In genomic region chr4:47530801-47531200, GRCh38 we compare ENCODE assay signal across 16 cellular contexts. TPM values are rescaled to one million over a fixed set of nuclear protein-coding genes. Genes with fewer than 3 reads are reported as not detected.
A peak's percentile ranks its signal among the peaks of the same experiment; 100 is the strongest.
DNase-seq lines count a peak whose midpoint lies in the region; ATAC-seq, FAIRE-seq and TF ChIP-seq lines count a peak whose summit lies in the region.
"Had no signal": no experiment of that assay in that cellular context is flagged by ENCODE, and none has a peak within 500 bp of the region (broad histone marks: within the 10 kb centered on the region; RNA-seq: fewer than 3 reads in every experiment).

No MANE protein-coding gene starts in this region.

- CTCF ChIA-PET in AG04450 (lab: Charles Lee) (interaction anchor here (0.7 to 1.0 kb wide), 2 partner anchors 42 to 403 kb away, joined by 3 read pairs; no protein-coding TSS in a partner anchor), GM12878 (lab: Yijun Ruan, JAX) (interaction anchor here (0.8 to 4.0 kb wide), 4 partner anchors 21 to 408 kb away, joined by 4 to 23 read pairs (median 13); no protein-coding TSS in a partner anchor)

- FAIRE-seq in GM12878 (lab: Jason Lieb, UNC): no peak
- FAIRE-seq: HepG2 had no signal

- ATAC-seq in GM12878 (no peak), GM21381 (IDR thresholded peaks at IDR 0.05; ENCODE audit: unreplicated experiment) (no peak), left lung (no peak), GM18868 (IDR thresholded peaks at IDR 0.05; ENCODE audit: unreplicated experiment) (no peak)
- no peak for ATAC-seq in natural killer cell treated with Interleukin-12 subunit alpha and Interleukin-12 subunit beta and Interleukin-15 and Interleukin-18, amount 100 ng/mL, for 72 hours
- ATAC-seq: Right ventricle myocardium inferior had no signal

- no TSS peak for BruUV-seq in GM12878 (replicated peaks; lab: Mats Ljungman, UMichigan)

- H3K4me1 ChIP-seq in HUES48 (ENCODE audit: control insufficient read depth, insufficient read depth, low read length) (peaks cover 14% of the 10 kb centered on the region), GM12878 (ENCODE audit: control insufficient read depth, insufficient read depth, low read length) (peaks cover 13% of the 10 kb centered on the region), left lung (peaks cover 14 to 16% of the 10 kb centered on the region in 2 donors)

- 0 out of 2 replicates have a peak overlapping the region, but pooled peaks have one; percentile 24 for H3K4me2 ChIP-seq in GM12878 (ENCODE audit: control insufficient read depth, insufficient read depth)

- 100% methylated on average over 1 of the region's 1 CpG for WGBS in GM12878 (ENCODE audit: insufficient coverage, insufficient replicate concordance, low lambda C conversion rate, missing lambda C conversion rate)

- no peaks in the 10 kb centered on the region for H3K36me3 ChIP-seq in HUES48 (ENCODE audit: control insufficient read depth, insufficient read depth, low read length)
- peaks cover 2 to 28% of the 10 kb centered on the region in 2 experiments for H3K36me3 ChIP-seq in GM12878 (ENCODE audit: control insufficient read depth in 2 of 2, insufficient read depth in 2 of 2, low read length in 1 of 2)
- peaks cover 0 to 18% of the 10 kb centered on the region in 2 donors for H3K36me3 ChIP-seq in left lung

- peaks cover 60 to 70% of the 10 kb centered on the region in 2 donors for H3K4me1 Mint-ChIP-seq in natural killer cell treated with Interleukin-12 subunit alpha and Interleukin-12 subunit beta and Interleukin-15 and Interleukin-18, amount 100 ng/mL, for 72 hours (ENCODE audit: low read depth in 2 of 2)

- peak overlapping the region; percentile 78 to 88 for H3K27ac Mint-ChIP-seq in natural killer cell treated with Interleukin-12 subunit alpha and Interleukin-12 subunit beta and Interleukin-15 and Interleukin-18, amount 100 ng/mL, for 72 hours

- no peak for TF ChIP-seq RAD21 in GM12878 (IDR thresholded peaks at IDR 0.05; ENCODE audit: insufficient read depth, low read depth, low read length)

- H3K27me3 ChIP-seq in AG04450 (ENCODE audit: control insufficient read depth, insufficient read depth, low read length): no peaks in the 10 kb centered on the region
- no peaks in the 10 kb centered on the region for H3K27me3 ChIP-seq in HUES48 (ENCODE audit: control insufficient read depth, insufficient read depth, low read length)
- H3K27me3 ChIP-seq in GM12878 (replicated peaks in 1 of 2; ENCODE audit: control insufficient read depth in 2 of 2, insufficient read depth in 2 of 2, low read length in 1 of 2): no peaks in the 10 kb centered on the region
- no peaks in the 10 kb centered on the region for H3K27me3 ChIP-seq in left lung
- H3K27me3 ChIP-seq: vagina had no signal

- no peak overlapping the region for H3K9ac ChIP-seq in HUES48 (ENCODE audit: low read depth, low read length)
- no peak overlapping the region for H3K9ac ChIP-seq in GM12878 (ENCODE audit: control insufficient read depth, insufficient read depth, low read length)

- H3K27ac ChIP-seq in AG04450 (ENCODE audit: low read depth, low read length) (peak overlapping the region; percentile 86), HUES48 (ENCODE audit: low read depth, low read length) (peak overlapping the region; percentile 37), GM12878 (ENCODE audit: control insufficient read depth, insufficient read depth) (peak overlapping the region; percentile 43; the same call in 1 of the 2 replicates), left lung (no peak overlapping the region)
- H3K27ac ChIP-seq: vagina, VCaP had no signal

- no peak for TF ChIP-seq POLR2A in GM12878 (IDR thresholded peaks at IDR 0.05; ENCODE audit: low read depth, low read length)

- peak overlapping the region; percentile 79 for H3K4me3 Mint-ChIP-seq in natural killer cell treated with Interleukin-12 subunit alpha and Interleukin-12 subunit beta and Interleukin-15 and Interleukin-18, amount 100 ng/mL, for 72 hours

- H3K79me2 ChIP-seq in GM12878 (ENCODE audit: control insufficient read depth, insufficient read depth, low read length): no peaks in the 10 kb centered on the region; the same call in 1 of the 2 replicates

- in situ Hi-C loops in GM12878 (cut with MboI): no loop called here

- TF ChIP-seq CTCF in AG04450 (IDR thresholded peaks at IDR 0.05; ENCODE audit: low read depth, low read length) (no peak), GM12878 (IDR thresholded peaks at IDR 0.05 in 2 of 3, conservative IDR thresholded peaks at IDR 0.05 in 1 of 3; ENCODE audit: control insufficient read depth in 2 of 3, extremely low read depth in 1 of 3, insufficient read depth in 1 of 3, low read depth in 3 of 3, low read length in 3 of 3) (no peak), left lung (IDR thresholded peaks at IDR 0.05) (no peak)

- H3K9me3 ChIP-seq in AG04450 (ENCODE audit: control insufficient read depth, insufficient read depth, low read length): no peaks in the 10 kb centered on the region
- H3K9me3 ChIP-seq in HUES48 (ENCODE audit: control insufficient read depth, insufficient read depth, low read length): no peaks in the 10 kb centered on the region
- H3K9me3 ChIP-seq in GM12878 (replicated peaks; ENCODE audit: control insufficient read depth, insufficient read depth, low read length): peaks cover 9% of the 10 kb centered on the region
- H3K9me3 ChIP-seq in left lung: peaks cover 0 to 6% of the 10 kb centered on the region in 2 donors
- H3K9me3 ChIP-seq: vagina had no signal

- peaks cover 8% of the 10 kb centered on the region for H3K9me3 Mint-ChIP-seq in natural killer cell treated with Interleukin-12 subunit alpha and Interleukin-12 subunit beta and Interleukin-15 and Interleukin-18, amount 100 ng/mL, for 72 hours

- no peaks in the 10 kb centered on the region for H4K20me1 ChIP-seq in GM12878 (ENCODE audit: control insufficient read depth, insufficient read depth)

- no peak for TF ChIP-seq EP300 in GM12878 (IDR thresholded peaks at IDR 0.05; ENCODE audit: borderline replicate concordance in 1 of 2, control insufficient read depth in 1 of 2, low read depth in 2 of 2, low read length in 2 of 2)

- no peak for DNase-seq in AG04450 (ENCODE audit: low read depth, low spot score)
- DNase-seq in GM12878 (ENCODE audit: low read depth, low spot score): no peak
- DNase-seq in natural killer cell treated with Interleukin-12 subunit alpha and Interleukin-12 subunit beta and Interleukin-15 and Interleukin-18, amount 100 ng/mL, for 72 hours (ENCODE audit: low spot score): no peak
- DNase-seq in left lung: no peak
- no peak for DNase-seq in T1000 (lab: John Stamatoyannopoulos, UW)
- DNase-seq: activated T-cell treated with anti-CD3 and anti-CD28 coated beads, Interleukin-2, amount 50 U/mL, for 1 hour; aorta; NCI-H1417 treated with DMSO at 0.1 percent for 48 hours; NCI-H526 treated with DMSO at 0.1 percent for 48 hours had no signal

- intact Hi-C loops in GM12878 (cut with micrococcal nuclease; ENCODE audit: unreplicated experiment) (loop anchor here (1.0 to 2.0 kb wide), 3 partner anchors 12 to 38 kb away; no protein-coding TSS in a partner anchor), left lung (cut with DNase I) (no loop called here)

- H3K27me3 Mint-ChIP-seq in natural killer cell treated with Interleukin-12 subunit alpha and Interleukin-12 subunit beta and Interleukin-15 and Interleukin-18, amount 100 ng/mL, for 72 hours: no peaks in the 10 kb centered on the region

- H3K36me3 Mint-ChIP-seq in natural killer cell treated with Interleukin-12 subunit alpha and Interleukin-12 subunit beta and Interleukin-15 and Interleukin-18, amount 100 ng/mL, for 72 hours: peaks cover 37% of the 10 kb centered on the region

- H2AFZ ChIP-seq in GM12878 (ENCODE audit: control insufficient read depth, low read depth, low read length): no peak overlapping the region

- POLR2A ChIA-PET in AG04450 (lab: Yijun Ruan, JAX) (no interaction called here), GM12878 (lab: Charles Lee) (interaction anchor here (0.8 kb wide), 1 partner anchor 41 kb away, joined by 3 read pairs; no protein-coding TSS in a partner anchor)

- SMC1A ChIA-PET in GM12878 (lab: Charles Lee; ENCODE audit: uncharacterized antibody, unreplicated experiment): interaction anchor here (0.6 to 5.2 kb wide), 5 partner anchors 10 to 37 kb away, joined by 3 to 72 read pairs (median 26); no protein-coding TSS in a partner anchor

- H3K4me3 ChIP-seq in AG04450 (ENCODE audit: low read depth, low read length): no peak overlapping the region
- H3K4me3 ChIP-seq in HUES48 (ENCODE audit: low read depth, low read length): no peak overlapping the region
- no peak overlapping the region for H3K4me3 ChIP-seq in GM12878
- no peak overlapping the region for H3K4me3 ChIP-seq in left lung
- H3K4me3 ChIP-seq: vagina had no signal

- RAD21 ChIA-PET in GM12878 (lab: Charles Lee; ENCODE audit: unreplicated experiment): interaction anchor here (1.2 to 4.0 kb wide), 4 partner anchors 10 to 46 kb away, joined by 3 to 25 read pairs (median 14); partner anchors contain the start of gene ATP10D

TF ChIP-seq in GM12878, 131 proteins besides CTCF, POLR2A, EP300 and RAD21 (continues in another document):
- no peak for TF ChIP-seq KDM1A (IDR thresholded peaks at IDR 0.05; ENCODE audit: borderline replicate concordance)
- TF ChIP-seq CHD4 (IDR thresholded peaks at IDR 0.05): no peak
- TF ChIP-seq ETV6 (conservative IDR thresholded peaks at IDR 0.05 in 1 of 2, IDR thresholded peaks at IDR 0.05 in 1 of 2; ENCODE audit: borderline replicate concordance in 1 of 2, low read depth in 1 of 2): no peak
- TF ChIP-seq RFX5 (IDR thresholded peaks at IDR 0.05; ENCODE audit: low read depth, low read length): no peak

RNA-seq across cellular contexts. Expression of gene ATP10D, which starts 45.7 kb away (rescaled TPM):
- polyA plus RNA-seq in AG04450 (2011; rRNA removed) (44.5 and 48.2 TPM in 2 replicates), GM12878 (2011; rRNA removed) (50.3 and 60.3 TPM in 2 replicates), GM12878 (2014; fragmentation: Illumina TruSeq; extraction: Trizol) (18.7 and 19.8 TPM in 2 replicates), GM12878 (2014; fragmentation: Nextera tagmentation; extraction: Ambion mirVana) (10 to 100 TPM; 10.2 to 18.0 TPM), GM12878 (2014; rRNA removed) (9.4 and 11.2 TPM in 2 replicates), GM12878 (2016; fragmentation: Nextera tagmentation; extraction: Ambion mirVana) (10 to 100 TPM; 19.4 to 25.6 TPM)
- 106 and 134 TPM in 2 replicates for polyA minus RNA-seq in AG04450 (2011; rRNA and poly(A)+ RNA removed)
- 101 and 123 TPM in 2 replicates for total RNA-seq in GM12878 (2013; cell fraction: nucleolus; rRNA removed)
- total RNA-seq in GM12878 (2014; rRNA removed) (16.5 and 20.3 TPM in 2 replicates), GM12878 (2014; rRNA removed; fragmentation: Illumina TruSeq; extraction: Trizol) (20.7 and 20.8 TPM in 2 replicates), GM12878 (2021) (30.0 and 31.7 TPM in 2 replicates), left lung (10 to 100 TPM; 31.8 to 45.9 TPM)
- 5.5 TPM for polyA plus RNA-seq in GM12878 (2011; ENCODE audit: low read depth)
- polyA plus RNA-seq in GM12878 (2011; cell fraction: cytosol; rRNA removed): 18.1 and 22.6 TPM in 2 replicates
- 42.1 and 55.4 TPM in 2 replicates for polyA plus RNA-seq in GM12878 (2011; cell fraction: nucleus; rRNA removed)
- 10.5 and 10.7 TPM in 2 replicates for polyA plus RNA-seq in GM12878 (2012)
- 97.4 and 201 TPM in 2 replicates for polyA minus RNA-seq in GM12878 (2011; rRNA and poly(A)+ RNA removed)
- 18.3 and 21.1 TPM in 2 replicates for polyA minus RNA-seq in GM12878 (2011; cell fraction: cytosol; rRNA and poly(A)+ RNA removed)
- 67.3 and 81.0 TPM in 2 replicates for polyA minus RNA-seq in GM12878 (2011; cell fraction: nucleus; rRNA and poly(A)+ RNA removed)
- 10 to 100 TPM in 1 of 2 donors, 1 to 10 TPM in 1; 9.9 to 36.7 TPM for total RNA-seq in natural killer cell treated with Interleukin-12 subunit alpha and Interleukin-12 subunit beta and Interleukin-15 and Interleukin-18, amount 100 ng/mL, for 72 hours

Comparison
In these comparisons a context has a peak if more than half of its experiments do, and no peak if none do; other contexts are left out.
1. H3K27ac ChIP-seq: peak in AG04450 (single experiment), HUES48 (single experiment) and GM12878 (single experiment); none in left lung (0 of 2).